28 cellular contexts compared by ENCODE assay signal in the genomic region with DNA sequence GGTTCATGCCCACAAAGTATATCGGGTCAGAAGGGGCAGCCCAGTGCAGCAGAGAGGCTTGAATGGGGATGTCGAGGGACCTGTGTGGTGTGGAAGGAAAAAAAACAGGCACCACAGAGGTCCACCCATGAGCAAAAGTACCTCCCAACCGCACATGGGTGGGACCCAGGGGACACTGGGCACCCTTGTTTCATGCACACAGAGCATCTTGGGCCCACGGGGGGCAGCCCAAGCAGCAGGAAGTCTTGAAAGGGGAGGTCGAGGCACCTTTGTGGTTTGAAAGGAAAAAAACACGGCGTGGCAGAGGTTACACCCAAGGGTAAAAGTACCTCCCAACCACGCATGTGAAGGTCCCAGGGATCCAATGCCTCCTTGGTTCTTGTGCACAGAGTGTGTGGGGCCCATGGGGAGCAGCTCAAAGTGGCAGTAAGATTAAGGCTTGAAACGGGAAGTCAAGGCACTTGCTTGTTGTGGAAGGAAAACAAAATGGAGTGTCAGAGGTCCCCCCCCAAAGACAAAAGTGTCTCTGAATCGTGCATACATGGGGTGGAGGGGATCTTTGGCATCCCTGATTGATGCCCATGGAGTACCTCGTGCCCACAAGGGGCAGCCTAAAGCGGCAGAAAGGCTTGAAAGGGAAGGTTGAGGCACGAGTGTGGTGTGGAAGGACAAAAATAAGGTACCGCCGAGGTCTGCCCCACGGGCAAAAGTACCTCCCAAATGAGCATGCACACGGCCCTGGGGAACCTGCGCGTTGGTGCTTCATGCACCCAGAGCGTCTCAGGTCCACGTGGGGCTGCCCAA.
A peak's percentile ranks its signal among the peaks of the same experiment; 100 is the strongest.
DNase-seq lines count a peak whose midpoint lies in the region; ATAC-seq, FAIRE-seq and TF ChIP-seq lines count a peak whose summit lies in the region.
"Had no signal": no experiment of that assay in that cellular context is flagged by ENCODE, and none has a peak within 500 bp of the region (broad histone marks: within the 10 kb centered on the region; RNA-seq: fewer than 3 reads in every experiment).

No MANE protein-coding gene starts in this region.

- no peak for FAIRE-seq in HepG2 (lab: Jason Lieb, UNC)
- FAIRE-seq: astrocyte had no signal

- no peaks in the 10 kb centered on the region for H3K4me1 Mint-ChIP-seq in T-helper 2 cell treated with Interferon-gamma antibody and Interleukin-4, amounts not matched to agents 5 μg/mL and 100 μg/mL, for 36 hours (ENCODE audit: low read depth)
- H3K4me1 Mint-ChIP-seq: activated T-helper 17 cell treated with anti-CD3 and anti-CD28 coated beads, Interleukin-2, amount 50 U/mL, for 72 hours had no signal

- no peak overlapping the region for H3K27ac ChIP-seq in right lobe of liver
- no peak overlapping the region for H3K27ac ChIP-seq in HepG2 (ENCODE audit: extremely low read length, insufficient read depth, low read length)
- H3K27ac ChIP-seq in upper lobe of right lung: no peak overlapping the region
- H3K27ac ChIP-seq: gastroesophageal sphincter, GM23248, vagina had no signal

- no peaks in the 10 kb centered on the region for H3K79me2 ChIP-seq in HepG2 (ENCODE audit: insufficient read depth, low read length)

- in situ Hi-C loops in HepG2 (cut with HindIII; ENCODE audit: extremely low pct_ligation_motif_present, low pct_unique_long_range_greater_than_20kb): loop anchor here (25.0 kb wide), 1 partner anchor 185 kb away; no protein-coding TSS in a partner anchor

- BruUV-seq in HepG2 (replicated peaks; lab: Mats Ljungman, UMichigan): no TSS peak

- 41% methylated on average over 19 of the region's 21 CpGs for WGBS in right lobe of liver (ENCODE audit: insufficient coverage, low coverage, low lambda C conversion rate, missing lambda C conversion rate)
- 19% methylated on average over 16 of the region's 21 CpGs for WGBS in HepG2 (ENCODE audit: low lambda C conversion rate)

- TF ChIP-seq CTCF in right lobe of liver (IDR thresholded peaks at IDR 0.05): no peak
- no peak for TF ChIP-seq CTCF in HepG2 (CRISPR knock-in tag; IDR thresholded peaks at IDR 0.05)
- no peak for TF ChIP-seq CTCF in upper lobe of right lung (IDR thresholded peaks at IDR 0.05)

- no peak overlapping the region for H3K9ac ChIP-seq in HepG2 (ENCODE audit: insufficient read depth, low read depth, low read length)
- H3K9ac ChIP-seq: GM23248 had no signal

- no peaks in the 10 kb centered on the region for H3K27me3 ChIP-seq in right lobe of liver
- no peaks in the 10 kb centered on the region for H3K27me3 ChIP-seq in HepG2 (ENCODE audit: control insufficient read depth in 1 of 2, insufficient read depth in 2 of 2, low read length in 2 of 2)
- H3K27me3 ChIP-seq in H7 (ENCODE audit: control insufficient read depth, insufficient read depth, low read length): no peaks in the 10 kb centered on the region
- no peaks in the 10 kb centered on the region for H3K27me3 ChIP-seq in upper lobe of right lung
- H3K27me3 ChIP-seq: vagina had no signal

- no peak overlapping the region for H2AFZ ChIP-seq in HepG2 (ENCODE audit: low read length)
- H2AFZ ChIP-seq: GM23248 had no signal

- ATAC-seq in right lobe of liver: no peak
- ATAC-seq in HepG2: no peak
- ATAC-seq in left lobe of liver: no peak
- ATAC-seq in upper lobe of right lung: no peak
- ATAC-seq: activated T-helper 17 cell treated with anti-CD3 and anti-CD28 coated beads, Interleukin-2, amount 50 U/mL, for 72 hours; gastroesophageal sphincter had no signal

- H3K4me1 ChIP-seq in right lobe of liver: no peaks in the 10 kb centered on the region
- H3K4me1 ChIP-seq in HepG2 (ENCODE audit: insufficient read depth, low read length): no peaks in the 10 kb centered on the region
- no peaks in the 10 kb centered on the region for H3K4me1 ChIP-seq in upper lobe of right lung
- H3K4me1 ChIP-seq: gastroesophageal sphincter, vagina had no signal

- TF ChIP-seq POLR2A in right lobe of liver (IDR thresholded peaks at IDR 0.05) (no peak), HepG2 (IDR thresholded peaks at IDR 0.05; ENCODE audit: insufficient read depth in 1 of 2, low read depth in 2 of 2, low read length in 2 of 2) (no peak)

- no peak overlapping the region for H3K4me3 ChIP-seq in right lobe of liver
- no peak overlapping the region for H3K4me3 ChIP-seq in HepG2 (replicated peaks in 1 of 3; ENCODE audit: insufficient read depth in 1 of 3, low read depth in 2 of 3, low read length in 3 of 3)
- H3K4me3 ChIP-seq in H7 (ENCODE audit: insufficient read depth, low read depth, low read length): no peak overlapping the region
- H3K4me3 ChIP-seq in upper lobe of right lung: no peak overlapping the region
- H3K4me3 ChIP-seq: gastroesophageal sphincter, GM23248, vagina had no signal

- intact Hi-C loops in right lobe of liver (cut with DNase I) (no loop called here), HepG2 (cut with micrococcal nuclease; ENCODE audit: unreplicated experiment) (no loop called here), upper lobe of right lung (cut with DNase I) (no loop called here)

- H3K36me3 ChIP-seq in right lobe of liver (no peaks in the 10 kb centered on the region), HepG2 (replicated peaks in 1 of 2; ENCODE audit: control insufficient read depth in 1 of 2, insufficient read depth in 2 of 2, low read length in 2 of 2) (no peaks in the 10 kb centered on the region), H7 (replicated peaks; ENCODE audit: control insufficient read depth, insufficient read depth, low read length) (no peaks in the 10 kb centered on the region), upper lobe of right lung (no peaks in the 10 kb centered on the region)
- H3K36me3 ChIP-seq: gastroesophageal sphincter, vagina had no signal

- no peak overlapping the region for H3K4me3 Mint-ChIP-seq in T-helper 2 cell treated with Interferon-gamma antibody and Interleukin-4, amounts not matched to agents 5 μg/mL and 100 μg/mL, for 36 hours
- H3K4me3 Mint-ChIP-seq: activated T-helper 17 cell treated with anti-CD3 and anti-CD28 coated beads, Interleukin-2, amount 50 U/mL, for 72 hours; dendritic cell treated with granulocyte-macrophage colony-stimulating factor and Interleukin-4, amounts not matched to agents 40 ng/mL and 50 ng/mL, for 4 days had no signal

- H3K27ac Mint-ChIP-seq in T-helper 2 cell treated with Interferon-gamma antibody and Interleukin-4, amounts not matched to agents 5 μg/mL and 100 μg/mL, for 36 hours: no peak overlapping the region
- H3K27ac Mint-ChIP-seq: activated T-helper 17 cell treated with anti-CD3 and anti-CD28 coated beads, Interleukin-2, amount 50 U/mL, for 72 hours; dendritic cell treated with granulocyte-macrophage colony-stimulating factor and Interleukin-4, amounts not matched to agents 40 ng/mL and 50 ng/mL, for 4 days had no signal

- H3K9me3 ChIP-seq in right lobe of liver (peaks cover 0 to 20% (median 5%) of the 10 kb centered on the region in 4 donors), HepG2 (ENCODE audit: low read length) (peaks cover 100% of the 10 kb centered on the region), upper lobe of right lung (peaks cover 25% of the 10 kb centered on the region)

- H3K4me2 ChIP-seq in HepG2 (ENCODE audit: low read depth, low read length): no peak overlapping the region

- POLR2A ChIA-PET in HepG2 (lab: Yijun Ruan, JAX): no interaction called here

- CTCF ChIA-PET in HepG2 (lab: Yijun Ruan, JAX; ENCODE audit: low intra/inter-chr PET ratio, low total read pairs): no interaction called here

- TF ChIP-seq EP300 in HepG2 (IDR thresholded peaks at IDR 0.05; ENCODE audit: low read depth in 2 of 2, low read length in 2 of 2) (no peak), HepG2 (CRISPR knock-in tag; IDR thresholded peaks at IDR 0.05; ENCODE audit: borderline replicate concordance) (no peak)

- peaks cover 2% of the 10 kb centered on the region for H3K36me3 Mint-ChIP-seq in T-helper 2 cell treated with Interferon-gamma antibody and Interleukin-4, amounts not matched to agents 5 μg/mL and 100 μg/mL, for 36 hours (ENCODE audit: low read depth)

- peaks cover 70% of the 10 kb centered on the region for H3K9me3 Mint-ChIP-seq in T-helper 2 cell treated with Interferon-gamma antibody and Interleukin-4, amounts not matched to agents 5 μg/mL and 100 μg/mL, for 36 hours

- no peaks in the 10 kb centered on the region for H3K27me3 Mint-ChIP-seq in T-helper 2 cell treated with Interferon-gamma antibody and Interleukin-4, amounts not matched to agents 5 μg/mL and 100 μg/mL, for 36 hours (ENCODE audit: low read depth)
- H3K27me3 Mint-ChIP-seq: activated T-helper 17 cell treated with anti-CD3 and anti-CD28 coated beads, Interleukin-2, amount 50 U/mL, for 72 hours; dendritic cell treated with granulocyte-macrophage colony-stimulating factor and Interleukin-4, amounts not matched to agents 40 ng/mL and 50 ng/mL, for 4 days had no signal

- no peaks in the 10 kb centered on the region for H4K20me1 ChIP-seq in HepG2 (ENCODE audit: insufficient read depth, low read length)

- DNase-seq in right lobe of liver: peak; percentile 9 to 41 (median 12)
- DNase-seq in HepG2 (ENCODE audit: low spot score): no peak
- peak; percentile 1 for DNase-seq in H7
- peak; percentile 22 for DNase-seq in left lobe of liver (ENCODE audit: low spot score)
- peak; percentile 37 for DNase-seq in upper lobe of right lung
- no peak for DNase-seq in T-helper 2 cell treated with Interferon-gamma antibody and Interleukin-4, amounts not matched to agents 5 μg/mL and 100 μg/mL, for 36 hours (ENCODE audit: low spot score)
- no peak for DNase-seq in pons (ENCODE audit: low spot score)
- DNase-seq in GM19238 (ENCODE audit: insufficient read length, low spot score): no peak
- DNase-seq: activated CD4-positive, alpha-beta T cell treated with anti-CD3 and anti-CD28 coated beads for 48 hours; Calu3; caudate nucleus; GM23248; hippocampal formation; islet precursor cell; Kasumi-1; mammary epithelial cell; NCI-H146; NCI-H2107; NCI-H446; OCI-M1; stimulated activated CD4-positive, alpha-beta T cell treated with anti-CD3 and anti-CD28 coated beads, Interleukin-15, amount 100 ng/mL, for 24 hours; stimulated activated naive CD4-positive, alpha-beta T cell; T-helper 2 cell had no signal

- TF ChIP-seq RAD21 in HepG2 (CRISPR knock-in tag; IDR thresholded peaks at IDR 0.05): no peak

TF ChIP-seq in HepG2, 621 proteins besides CTCF, POLR2A, EP300 and RAD21 (continues in another document):
- no peak for TF ChIP-seq HOXA9 (CRISPR knock-in tag; IDR thresholded peaks at IDR 0.05; ENCODE audit: borderline replicate concordance)

Comparison
In these comparisons a context has a peak if more than half of its experiments do, and no peak if none do; other contexts are left out.
1. DNase-seq: peak in right lobe of liver (3 of 3), H7 (single experiment), left lobe of liver (single experiment) and upper lobe of right lung (single experiment); none in HepG2 (single experiment), T-helper 2 cell treated with Interferon-gamma antibody and Interleukin-4, amounts not matched to agents 5 μg/mL and 100 μg/mL, for 36 hours (single experiment), pons (single experiment) and GM19238 (single experiment).